22 cellular contexts compared by ENCODE assay signal in genomic region chr2:22842209-22842608, GRCh38.
DNase-seq lines count a peak whose midpoint lies in the region; ATAC-seq and TF ChIP-seq lines count a peak whose summit lies in the region.
"Had no signal": no experiment of that assay in that cellular context is flagged by ENCODE, and none has a peak within 500 bp of the region (broad histone marks: within the 10 kb centered on the region; RNA-seq: fewer than 3 reads in every experiment).

No MANE protein-coding gene starts in this region.

- intact Hi-C loops in body of pancreas (cut with DNase I), result no loop called here

- H3K36me3 ChIP-seq in body of pancreas (replicated peaks in 1 of 2; ENCODE audit: insufficient read depth in 1 of 2, low read depth in 2 of 2), result no peaks in the 10 kb centered on the region
- H3K36me3 ChIP-seq in CD8-positive, alpha-beta memory T cell (ENCODE audit: insufficient read depth, low read length), result no peaks in the 10 kb centered on the region
- H3K36me3 ChIP-seq: BLaER1 treated with 17β-estradiol and CSF1 and Interleukin-3, amounts not matched to agents 10 nM and 100 nM had no signal

- 28 to 39% methylated on average over 3 of the region's 3 CpGs for WGBS in body of pancreas, 2 donors

- H3K9me3 ChIP-seq in body of pancreas, result no peaks in the 10 kb centered on the region
- H3K9me3 ChIP-seq in CD8-positive, alpha-beta memory T cell (ENCODE audit: low read length), result no peaks in the 10 kb centered on the region
- H3K9me3 ChIP-seq: A549; BLaER1 treated with 17β-estradiol and CSF1 and Interleukin-3, amounts not matched to agents 10 nM and 100 nM had no signal

- POLR2A ChIA-PET in CD8-positive, alpha-beta memory T cell (lab: Charles Lee), result no interaction called here

- no peak overlapping the region for H3K27ac Mint-ChIP-seq in CD8-positive, alpha-beta memory T cell
- H3K27ac Mint-ChIP-seq: B cell; CD4-positive, alpha-beta T cell; CD8-positive, alpha-beta T cell had no signal

- no peak overlapping the region for H3K4me3 ChIP-seq in body of pancreas
- no peak overlapping the region for H3K4me3 ChIP-seq in CD8-positive, alpha-beta memory T cell (ENCODE audit: low read length)
- H3K4me3 ChIP-seq: A549; BLaER1 treated with 17β-estradiol and CSF1 and Interleukin-3, amounts not matched to agents 10 nM and 100 nM; GM12878 had no signal

- H3K36me3 Mint-ChIP-seq in CD8-positive, alpha-beta memory T cell, result no peaks in the 10 kb centered on the region
- H3K36me3 Mint-ChIP-seq: CD8-positive, alpha-beta T cell had no signal

- H3K4me1 Mint-ChIP-seq in CD8-positive, alpha-beta memory T cell, result no peaks in the 10 kb centered on the region
- H3K4me1 Mint-ChIP-seq: B cell had no signal

- CTCF ChIA-PET in CD8-positive, alpha-beta memory T cell (lab: Charles Lee), result no interaction called here

- ATAC-seq in body of pancreas (no peak), GM19455 (IDR thresholded peaks at IDR 0.05; ENCODE audit: unreplicated experiment) (no peak), HG03571 (IDR thresholded peaks at IDR 0.05; ENCODE audit: unreplicated experiment) (no peak)
- ATAC-seq: A549; CD8-positive, alpha-beta T cell; GM12878 had no signal

- H3K27me3 Mint-ChIP-seq in CD8-positive, alpha-beta memory T cell, result no peaks in the 10 kb centered on the region
- H3K27me3 Mint-ChIP-seq: B cell; CD4-positive, alpha-beta T cell had no signal

- H3K27ac ChIP-seq in body of pancreas, result peak overlapping the region in 1 of 4 donors; percentile 23
- no peak overlapping the region for H3K27ac ChIP-seq in CD8-positive, alpha-beta memory T cell (ENCODE audit: low read depth, low read length)
- H3K27ac ChIP-seq: 22Rv1; A549; BLaER1 treated with 17β-estradiol and CSF1 and Interleukin-3, amounts not matched to agents 10 nM and 100 nM; C4-2B had no signal

- H3K4me1 ChIP-seq in body of pancreas, result peaks cover 13% of the 10 kb centered on the region
- no peaks in the 10 kb centered on the region for H3K4me1 ChIP-seq in CD8-positive, alpha-beta memory T cell (ENCODE audit: insufficient read depth, low read length)
- H3K4me1 ChIP-seq: A549; BLaER1 treated with 17β-estradiol and CSF1 and Interleukin-3, amounts not matched to agents 10 nM and 100 nM had no signal

- peaks cover 0 to 11% (median 2%) of the 10 kb centered on the region in 5 donors for H3K9me3 Mint-ChIP-seq in CD8-positive, alpha-beta memory T cell
- H3K9me3 Mint-ChIP-seq: CD8-positive, alpha-beta T cell had no signal

- no peak overlapping the region for H3K4me3 Mint-ChIP-seq in CD8-positive, alpha-beta memory T cell
- H3K4me3 Mint-ChIP-seq: B cell; CD4-positive, alpha-beta T cell; CD8-positive, alpha-beta T cell had no signal

- no peaks in the 10 kb centered on the region for H3K27me3 ChIP-seq in body of pancreas
- H3K27me3 ChIP-seq in CD8-positive, alpha-beta memory T cell (ENCODE audit: insufficient read depth, low read length, poor library complexity, severe bottlenecking), result no peaks in the 10 kb centered on the region
- H3K27me3 ChIP-seq: BLaER1 treated with 17β-estradiol and CSF1 and Interleukin-3, amounts not matched to agents 10 nM and 100 nM had no signal

- no peak for TF ChIP-seq CTCF in body of pancreas (IDR thresholded peaks at IDR 0.05)

- no peak for TF ChIP-seq POLR2A in body of pancreas (IDR thresholded peaks at IDR 0.05)

- DNase-seq in DMS 273 (lab: John Stamatoyannopoulos, UW; ENCODE audit: unreplicated experiment) (peak; percentile 49), NCI-H2171 (lab: John Stamatoyannopoulos, UW) (peak; percentile 28), body of pancreas (peak in 3 of 4 donors; percentile 10 to 13 (median 12))
- DNase-seq in CD8-positive, alpha-beta memory T cell, result no peak
- DNase-seq: AML-193; CD4-positive, alpha-beta T cell; CD8-positive, alpha-beta T cell; COR-L47; DMS153; DMS53; DMS79; DND-41; EL; GDM1 had no signal

Comparison
In these comparisons a context has a peak if more than half of its experiments do, and no peak if none do; other contexts are left out.
1. DNase-seq: peak in DMS 273 (single experiment), NCI-H2171 (single experiment) and body of pancreas (3 of 4); none in CD8-positive, alpha-beta memory T cell (0 of 5).